Comparison of ENCODE assay signal across 19 cellular contexts in the genomic region with DNA sequence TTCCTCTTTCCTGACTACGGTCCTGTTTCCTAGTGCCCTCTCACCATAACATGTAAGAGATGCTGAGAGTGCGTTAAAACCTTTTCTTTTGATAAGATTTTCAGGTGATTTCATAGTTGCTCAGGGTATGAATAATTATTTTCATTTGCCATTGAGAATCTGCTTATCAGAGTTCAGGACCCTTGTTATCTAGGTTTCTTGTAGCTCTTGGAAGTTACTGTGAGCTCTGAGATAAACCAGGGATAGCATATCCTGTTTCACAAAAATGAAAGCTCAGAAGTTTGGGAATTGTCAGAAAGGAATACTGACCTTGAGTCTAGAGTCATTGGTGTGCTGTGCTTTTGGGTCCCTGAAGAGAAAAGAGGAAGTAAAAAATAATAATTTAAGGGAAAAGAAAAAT.
DNase-seq lines count a peak whose midpoint lies in the region; ATAC-seq and TF ChIP-seq lines count a peak whose summit lies in the region.
"Had no signal": no experiment of that assay in that cellular context is flagged by ENCODE, and none has a peak within 500 bp of the region (broad histone marks: within the 10 kb centered on the region; RNA-seq: fewer than 3 reads in every experiment).

No MANE protein-coding gene starts in this region.

- POLR2A ChIA-PET in MCF 10A (lab: Yijun Ruan, JAX) = no interaction called here

- peaks cover 71% of the 10 kb centered on the region for H3K27me3 Mint-ChIP-seq in MCF 10A (ENCODE audit: insufficient read depth, unreplicated experiment)

- in situ Hi-C loops in brain microvascular endothelial cell (cut with HindIII; ENCODE audit: low pct_ligation_motif_present, low sequenced_read_pairs) = no loop called here

- no peaks in the 10 kb centered on the region for H3K36me3 ChIP-seq in heart right ventricle
- no peaks in the 10 kb centered on the region for H3K36me3 ChIP-seq in right atrium auricular region
- no peaks in the 10 kb centered on the region for H3K36me3 ChIP-seq in brain microvascular endothelial cell (replicated peaks)
- no peaks in the 10 kb centered on the region for H3K36me3 ChIP-seq in lower lobe of right lung
- no peaks in the 10 kb centered on the region for H3K36me3 ChIP-seq in upper lobe of left lung
- H3K36me3 ChIP-seq: BLaER1 had no signal

- no peaks in the 10 kb centered on the region for H3K9me3 Mint-ChIP-seq in MCF 10A (ENCODE audit: unreplicated experiment)
- H3K9me3 Mint-ChIP-seq: CD8-positive, alpha-beta T cell had no signal

- intact Hi-C loops in heart right ventricle (cut with DNase I) = loop anchor here in 2 of 10 donors (10.0 kb wide), 2 partner anchors 707 to 957 kb away; no protein-coding TSS in a partner anchor
- intact Hi-C loops in lower lobe of right lung (cut with DNase I) = no loop called here
- intact Hi-C loops in MCF 10A (cut with micrococcal nuclease) = no loop called here

- ATAC-seq in heart right ventricle (no peak), lower lobe of right lung (no peak), upper lobe of left lung (ENCODE audit: low FRiP score in 2 of 2) (no peak), HG03175 (IDR thresholded peaks at IDR 0.05; ENCODE audit: unreplicated experiment) (no peak)
- ATAC-seq: CD8-positive, alpha-beta T cell; HepG2; Panc1 had no signal

- BruUV-seq in MCF 10A (replicated peaks; lab: Mats Ljungman, UMichigan) = no TSS peak

- H3K4me3 ChIP-seq in heart right ventricle (peak overlapping the region in 1 of 10 donors; percentile 6), right atrium auricular region (no peak overlapping the region), brain microvascular endothelial cell (ENCODE audit: low read depth, low read length) (no peak overlapping the region), lower lobe of right lung (no peak overlapping the region), upper lobe of left lung (no peak overlapping the region)
- H3K4me3 ChIP-seq: BLaER1 had no signal

- H3K4me1 Mint-ChIP-seq in MCF 10A (ENCODE audit: insufficient read depth, unreplicated experiment) = peaks cover 6% of the 10 kb centered on the region

- H3K9me3 ChIP-seq in heart right ventricle (no peaks in the 10 kb centered on the region), right atrium auricular region (no peaks in the 10 kb centered on the region), lower lobe of right lung (no peaks in the 10 kb centered on the region), upper lobe of left lung (no peaks in the 10 kb centered on the region)
- H3K9me3 ChIP-seq: BLaER1 had no signal

- no peak overlapping the region for H3K4me3 Mint-ChIP-seq in MCF 10A (ENCODE audit: unreplicated experiment)
- H3K4me3 Mint-ChIP-seq: CD8-positive, alpha-beta T cell had no signal

- CTCF ChIA-PET in MCF 10A (lab: Yijun Ruan, JAX) = interaction anchor here (0.7 kb wide), 2 partner anchors 15 to 963 kb away, joined by 3 read pairs; no protein-coding TSS in a partner anchor

- no peaks in the 10 kb centered on the region for H3K36me3 Mint-ChIP-seq in MCF 10A (ENCODE audit: insufficient read depth, unreplicated experiment)
- H3K36me3 Mint-ChIP-seq: CD8-positive, alpha-beta T cell had no signal

- peaks cover 0 to 77% (median 22%) of the 10 kb centered on the region in 9 donors for H3K4me1 ChIP-seq in heart right ventricle
- peaks cover 0 to 32% of the 10 kb centered on the region in 2 donors for H3K4me1 ChIP-seq in right atrium auricular region
- H3K4me1 ChIP-seq in lower lobe of right lung = peaks cover 17% of the 10 kb centered on the region
- peaks cover 0 to 8% (median 6%) of the 10 kb centered on the region in 4 donors for H3K4me1 ChIP-seq in upper lobe of left lung

- TF ChIP-seq EP300 in upper lobe of left lung (IDR thresholded peaks at IDR 0.05) = no peak

- WGBS in heart right ventricle, 2 donors = 50 to 73% methylated on average over 2 of the region's 2 CpGs
- 65 to 69% methylated on average over 2 of the region's 2 CpGs for WGBS in upper lobe of left lung, 2 donors

- TF ChIP-seq CTCF in heart right ventricle (IDR thresholded peaks at IDR 0.05) = no peak
- no peak for TF ChIP-seq CTCF in right atrium auricular region (IDR thresholded peaks at IDR 0.05)
- TF ChIP-seq CTCF in brain microvascular endothelial cell (IDR thresholded peaks at IDR 0.05; ENCODE audit: low read depth, low read length, missing control alignments) = no peak
- no peak for TF ChIP-seq CTCF in lower lobe of right lung (IDR thresholded peaks at IDR 0.05)
- no peak for TF ChIP-seq CTCF in upper lobe of left lung (IDR thresholded peaks at IDR 0.05)
- no peak for TF ChIP-seq CTCF in MCF 10A (IDR thresholded peaks at IDR 0.05; ENCODE audit: unreplicated experiment)

- DNase-seq in heart right ventricle = no peak
- no peak for DNase-seq in right atrium auricular region (ENCODE audit: low spot score)
- DNase-seq in brain microvascular endothelial cell = no peak
- DNase-seq in lower lobe of right lung = no peak
- DNase-seq in upper lobe of left lung = no peak
- no peak for DNase-seq in GM03348 (ENCODE audit: low spot score)
- DNase-seq in MCF 10A (ENCODE audit: unreplicated experiment) = no peak
- DNase-seq: CD8-positive, alpha-beta T cell; DND-41; GOT3; NCI-H1048; NCI-H1436 treated with DMSO at 0.1 percent for 48 hours; NCI-H2029 treated with DMSO at 0.1 percent for 48 hours; NCI-H524 treated with DMSO at 0.1 percent for 48 hours had no signal

- H3K27ac ChIP-seq in heart right ventricle (peak overlapping the region in 6 of 10 donors; percentile 9 to 62 (median 39)), right atrium auricular region (peak overlapping the region in 1 of 2 donors; percentile 14), brain microvascular endothelial cell (peak overlapping the region; percentile 54), lower lobe of right lung (peak overlapping the region; percentile 8), upper lobe of left lung (peak overlapping the region in 3 of 4 donors; percentile 3 to 29 (median 20))
- H3K27ac ChIP-seq: BLaER1, KMS-11 had no signal

- no peak overlapping the region for H3K27ac Mint-ChIP-seq in MCF 10A (ENCODE audit: low read depth, unreplicated experiment)
- H3K27ac Mint-ChIP-seq: CD8-positive, alpha-beta T cell had no signal

- H3K27me3 ChIP-seq in heart right ventricle = peaks cover 0 to 20% (median 0%) of the 10 kb centered on the region in 7 donors
- H3K27me3 ChIP-seq in right atrium auricular region = no peaks in the 10 kb centered on the region
- no peaks in the 10 kb centered on the region for H3K27me3 ChIP-seq in brain microvascular endothelial cell (replicated peaks)
- no peaks in the 10 kb centered on the region for H3K27me3 ChIP-seq in lower lobe of right lung (ENCODE audit: low read depth)
- H3K27me3 ChIP-seq in upper lobe of left lung = no peaks in the 10 kb centered on the region

- TF ChIP-seq POLR2A in upper lobe of left lung (IDR thresholded peaks at IDR 0.05) = no peak
